1 cellular context compared by ENCODE assay signal in the genomic region with DNA sequence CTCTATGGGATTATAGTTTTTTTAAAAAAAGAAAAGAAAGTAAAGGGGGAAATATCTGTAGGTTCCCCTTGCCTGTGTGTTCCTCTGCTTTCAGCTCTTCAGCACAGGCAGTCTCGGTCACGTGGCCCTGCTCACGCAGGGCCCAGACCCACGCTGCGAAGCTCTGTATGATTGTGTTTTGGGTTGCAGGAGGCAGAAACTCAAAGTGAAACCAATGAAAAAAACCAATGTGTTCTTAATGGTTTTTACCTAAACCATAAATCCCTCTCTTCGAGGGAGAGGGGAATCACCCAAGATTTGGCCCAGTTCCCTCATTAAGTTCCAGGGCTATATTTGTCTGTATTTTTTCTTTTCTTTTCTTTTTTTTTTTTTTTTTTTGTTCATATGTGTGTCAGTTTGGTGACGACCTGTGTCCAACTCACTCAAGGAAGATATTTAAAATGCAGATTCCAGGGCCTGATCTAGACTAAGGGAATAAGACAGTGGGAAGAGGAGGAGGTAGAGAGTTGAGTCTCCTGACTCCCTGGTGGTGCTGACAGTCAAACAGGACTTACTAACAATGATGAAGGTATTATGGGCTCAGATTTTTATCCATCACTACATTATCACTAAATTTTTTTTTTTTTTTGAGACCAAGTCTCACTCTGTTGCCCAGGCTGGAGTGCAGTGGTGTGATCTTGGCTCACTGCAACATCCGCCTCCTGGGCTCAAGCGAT.
TF ChIP-seq lines count a peak whose summit lies in the region.

No MANE protein-coding gene starts in this region.

TF ChIP-seq in GM12878, 131 proteins besides CTCF, POLR2A, EP300 and RAD21 (continued from another document and continues in another):
- TF ChIP-seq, protein P1, sequence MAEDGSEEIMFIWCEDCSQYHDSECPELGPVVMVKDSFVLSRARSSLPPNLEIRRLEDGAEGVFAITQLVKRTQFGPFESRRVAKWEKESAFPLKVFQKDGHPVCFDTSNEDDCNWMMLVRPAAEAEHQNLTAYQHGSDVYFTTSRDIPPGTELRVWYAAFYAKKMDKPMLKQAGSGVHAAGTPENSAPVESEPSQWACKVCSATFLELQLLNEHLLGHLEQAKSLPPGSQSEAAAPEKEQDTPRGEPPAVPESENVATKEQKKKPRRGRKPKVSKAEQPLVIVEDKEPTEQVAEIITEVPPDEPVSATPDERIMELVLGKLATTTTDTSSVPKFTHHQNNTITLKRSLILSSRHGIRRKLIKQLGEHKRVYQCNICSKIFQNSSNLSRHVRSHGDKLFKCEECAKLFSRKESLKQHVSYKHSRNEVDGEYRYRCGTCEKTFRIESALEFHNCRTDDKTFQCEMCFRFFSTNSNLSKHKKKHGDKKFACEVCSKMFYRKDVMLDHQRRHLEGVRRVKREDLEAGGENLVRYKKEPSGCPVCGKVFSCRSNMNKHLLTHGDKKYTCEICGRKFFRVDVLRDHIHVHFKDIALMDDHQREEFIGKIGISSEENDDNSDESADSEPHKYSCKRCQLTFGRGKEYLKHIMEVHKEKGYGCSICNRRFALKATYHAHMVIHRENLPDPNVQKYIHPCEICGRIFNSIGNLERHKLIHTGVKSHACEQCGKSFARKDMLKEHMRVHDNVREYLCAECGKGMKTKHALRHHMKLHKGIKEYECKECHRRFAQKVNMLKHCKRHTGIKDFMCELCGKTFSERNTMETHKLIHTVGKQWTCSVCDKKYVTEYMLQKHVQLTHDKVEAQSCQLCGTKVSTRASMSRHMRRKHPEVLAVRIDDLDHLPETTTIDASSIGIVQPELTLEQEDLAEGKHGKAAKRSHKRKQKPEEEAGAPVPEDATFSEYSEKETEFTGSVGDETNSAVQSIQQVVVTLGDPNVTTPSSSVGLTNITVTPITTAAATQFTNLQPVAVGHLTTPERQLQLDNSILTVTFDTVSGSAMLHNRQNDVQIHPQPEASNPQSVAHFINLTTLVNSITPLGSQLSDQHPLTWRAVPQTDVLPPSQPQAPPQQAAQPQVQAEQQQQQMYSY (CRISPR knock-in tag; IDR thresholded peaks at IDR 0.05): no peak
- TF ChIP-seq ZNF217 (IDR thresholded peaks at IDR 0.05) (no peak), SRF (IDR thresholded peaks at IDR 0.05; ENCODE audit: low read depth in 2 of 2, low read length in 2 of 2) (no peak), TCF7 (IDR thresholded peaks at IDR 0.05; ENCODE audit: borderline replicate concordance) (peak; percentile 64; the same call in 1 of the 2 replicates), FOS (IDR thresholded peaks at IDR 0.05; ENCODE audit: borderline replicate concordance, extremely low read depth, insufficient read length) (no peak), MTA3 (IDR thresholded peaks at IDR 0.05; ENCODE audit: borderline replicate concordance, low read length) (peak; percentile 89; the same call in 1 of the 2 replicates), ASH2L (IDR thresholded peaks at IDR 0.05; ENCODE audit: borderline replicate concordance, low read depth) (no peak), ZBED1 (IDR thresholded peaks at IDR 0.05; ENCODE audit: borderline replicate concordance) (peak; percentile 76; the same call in 1 of the 2 replicates), CBX5 (IDR thresholded peaks at IDR 0.05; ENCODE audit: low read depth) (peak; percentile 84; the same call in 1 of the 2 replicates), SUPT20H (IDR thresholded peaks at IDR 0.05; ENCODE audit: borderline replicate concordance, control insufficient read depth, low read depth, low read length) (no peak), EED (IDR thresholded peaks at IDR 0.05; ENCODE audit: low read depth) (peak; percentile 73), EGR1 (IDR thresholded peaks at IDR 0.05; ENCODE audit: borderline replicate concordance in 1 of 2, low read depth in 2 of 2, low read length in 2 of 2) (no peak), TARDBP (IDR thresholded peaks at IDR 0.05; ENCODE audit: borderline replicate concordance) (no peak), ETV6 (conservative IDR thresholded peaks at IDR 0.05 in 1 of 2, IDR thresholded peaks at IDR 0.05 in 1 of 2; ENCODE audit: borderline replicate concordance in 1 of 2, low read depth in 1 of 2) (0 out of 4 replicates have a peak, but pooled peaks of 1 of the 2 experiments have one; percentile 37), SREBF2 (IDR thresholded peaks at IDR 0.05; ENCODE audit: low read length) (no peak), CHD1 (IDR thresholded peaks at IDR 0.05; ENCODE audit: low read depth, low read length) (no peak), TCF3 (IDR thresholded peaks at IDR 0.05; ENCODE audit: borderline replicate concordance, insufficient read depth, low read depth, low read length) (no peak), IRF4 (IDR thresholded peaks at IDR 0.05; ENCODE audit: low read depth, low read length) (0 out of 2 replicates have a peak, but pooled peaks have one; percentile 64), CHD2 (IDR thresholded peaks at IDR 0.05; ENCODE audit: borderline replicate concordance, low read depth, low read length) (peak; percentile 49; the same call in 1 of the 2 replicates), STAT1 (conservative IDR thresholded peaks at IDR 0.05) (no peak), RBBP5 (conservative IDR thresholded peaks at IDR 0.05) (no peak), YBX1 (IDR thresholded peaks at IDR 0.05) (no peak), SIN3A (IDR thresholded peaks at IDR 0.05; ENCODE audit: low read depth, low read length) (no peak), HDAC6 (IDR thresholded peaks at IDR 0.05; ENCODE audit: unreplicated experiment) (no peak), PML (IDR thresholded peaks at IDR 0.05; ENCODE audit: low read length) (peak; percentile 62; the same call in 1 of the 2 replicates), SREBF1 (IDR thresholded peaks at IDR 0.05; ENCODE audit: low read length) (no peak), PAX5 (IDR thresholded peaks at IDR 0.05; ENCODE audit: borderline replicate concordance, low read depth, low read length) (peak; percentile 72; the same call in 1 of the 2 replicates), RUNX3 (IDR thresholded peaks at IDR 0.05; ENCODE audit: low read length) (peak; percentile 94), NR2F1 (conservative IDR thresholded peaks at IDR 0.05) (0 out of 2 replicates have a peak, but pooled peaks have one; percentile 28), ZSCAN29 (IDR thresholded peaks at IDR 0.05) (no peak), SMARCA5 (IDR thresholded peaks at IDR 0.05) (0 out of 2 replicates have a peak, but pooled peaks have one; percentile 69)
- TF ChIP-seq, protein P2, sequence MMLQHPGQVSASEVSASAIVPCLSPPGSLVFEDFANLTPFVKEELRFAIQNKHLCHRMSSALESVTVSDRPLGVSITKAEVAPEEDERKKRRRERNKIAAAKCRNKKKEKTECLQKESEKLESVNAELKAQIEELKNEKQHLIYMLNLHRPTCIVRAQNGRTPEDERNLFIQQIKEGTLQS (IDR thresholded peaks at IDR 0.05; ENCODE audit: borderline replicate concordance, extremely low read depth, low read depth, low read length): peak; percentile 74; the same call in 1 of the 2 replicates
- TF ChIP-seq, protein P3, sequence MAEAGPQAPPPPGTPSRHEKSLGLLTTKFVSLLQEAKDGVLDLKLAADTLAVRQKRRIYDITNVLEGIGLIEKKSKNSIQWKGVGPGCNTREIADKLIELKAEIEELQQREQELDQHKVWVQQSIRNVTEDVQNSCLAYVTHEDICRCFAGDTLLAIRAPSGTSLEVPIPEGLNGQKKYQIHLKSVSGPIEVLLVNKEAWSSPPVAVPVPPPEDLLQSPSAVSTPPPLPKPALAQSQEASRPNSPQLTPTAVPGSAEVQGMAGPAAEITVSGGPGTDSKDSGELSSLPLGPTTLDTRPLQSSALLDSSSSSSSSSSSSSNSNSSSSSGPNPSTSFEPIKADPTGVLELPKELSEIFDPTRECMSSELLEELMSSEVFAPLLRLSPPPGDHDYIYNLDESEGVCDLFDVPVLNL (IDR thresholded peaks at IDR 0.05; ENCODE audit: low read depth, low read length): no peak
- TF ChIP-seq, protein P4, sequence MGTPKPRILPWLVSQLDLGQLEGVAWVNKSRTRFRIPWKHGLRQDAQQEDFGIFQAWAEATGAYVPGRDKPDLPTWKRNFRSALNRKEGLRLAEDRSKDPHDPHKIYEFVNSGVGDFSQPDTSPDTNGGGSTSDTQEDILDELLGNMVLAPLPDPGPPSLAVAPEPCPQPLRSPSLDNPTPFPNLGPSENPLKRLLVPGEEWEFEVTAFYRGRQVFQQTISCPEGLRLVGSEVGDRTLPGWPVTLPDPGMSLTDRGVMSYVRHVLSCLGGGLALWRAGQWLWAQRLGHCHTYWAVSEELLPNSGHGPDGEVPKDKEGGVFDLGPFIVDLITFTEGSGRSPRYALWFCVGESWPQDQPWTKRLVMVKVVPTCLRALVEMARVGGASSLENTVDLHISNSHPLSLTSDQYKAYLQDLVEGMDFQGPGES (IDR thresholded peaks at IDR 0.05): no peak
- TF ChIP-seq, protein P5, sequence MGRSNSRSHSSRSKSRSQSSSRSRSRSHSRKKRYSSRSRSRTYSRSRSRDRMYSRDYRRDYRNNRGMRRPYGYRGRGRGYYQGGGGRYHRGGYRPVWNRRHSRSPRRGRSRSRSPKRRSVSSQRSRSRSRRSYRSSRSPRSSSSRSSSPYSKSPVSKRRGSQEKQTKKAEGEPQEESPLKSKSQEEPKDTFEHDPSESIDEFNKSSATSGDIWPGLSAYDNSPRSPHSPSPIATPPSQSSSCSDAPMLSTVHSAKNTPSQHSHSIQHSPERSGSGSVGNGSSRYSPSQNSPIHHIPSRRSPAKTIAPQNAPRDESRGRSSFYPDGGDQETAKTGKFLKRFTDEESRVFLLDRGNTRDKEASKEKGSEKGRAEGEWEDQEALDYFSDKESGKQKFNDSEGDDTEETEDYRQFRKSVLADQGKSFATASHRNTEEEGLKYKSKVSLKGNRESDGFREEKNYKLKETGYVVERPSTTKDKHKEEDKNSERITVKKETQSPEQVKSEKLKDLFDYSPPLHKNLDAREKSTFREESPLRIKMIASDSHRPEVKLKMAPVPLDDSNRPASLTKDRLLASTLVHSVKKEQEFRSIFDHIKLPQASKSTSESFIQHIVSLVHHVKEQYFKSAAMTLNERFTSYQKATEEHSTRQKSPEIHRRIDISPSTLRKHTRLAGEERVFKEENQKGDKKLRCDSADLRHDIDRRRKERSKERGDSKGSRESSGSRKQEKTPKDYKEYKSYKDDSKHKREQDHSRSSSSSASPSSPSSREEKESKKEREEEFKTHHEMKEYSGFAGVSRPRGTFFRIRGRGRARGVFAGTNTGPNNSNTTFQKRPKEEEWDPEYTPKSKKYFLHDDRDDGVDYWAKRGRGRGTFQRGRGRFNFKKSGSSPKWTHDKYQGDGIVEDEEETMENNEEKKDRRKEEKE (IDR thresholded peaks at IDR 0.05): no peak
- TF ChIP-seq, protein P6, sequence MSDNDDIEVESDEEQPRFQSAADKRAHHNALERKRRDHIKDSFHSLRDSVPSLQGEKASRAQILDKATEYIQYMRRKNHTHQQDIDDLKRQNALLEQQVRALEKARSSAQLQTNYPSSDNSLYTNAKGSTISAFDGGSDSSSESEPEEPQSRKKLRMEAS (IDR thresholded peaks at IDR 0.05; ENCODE audit: low read depth, low read length): peak; percentile 94
- TF ChIP-seq, protein P7, sequence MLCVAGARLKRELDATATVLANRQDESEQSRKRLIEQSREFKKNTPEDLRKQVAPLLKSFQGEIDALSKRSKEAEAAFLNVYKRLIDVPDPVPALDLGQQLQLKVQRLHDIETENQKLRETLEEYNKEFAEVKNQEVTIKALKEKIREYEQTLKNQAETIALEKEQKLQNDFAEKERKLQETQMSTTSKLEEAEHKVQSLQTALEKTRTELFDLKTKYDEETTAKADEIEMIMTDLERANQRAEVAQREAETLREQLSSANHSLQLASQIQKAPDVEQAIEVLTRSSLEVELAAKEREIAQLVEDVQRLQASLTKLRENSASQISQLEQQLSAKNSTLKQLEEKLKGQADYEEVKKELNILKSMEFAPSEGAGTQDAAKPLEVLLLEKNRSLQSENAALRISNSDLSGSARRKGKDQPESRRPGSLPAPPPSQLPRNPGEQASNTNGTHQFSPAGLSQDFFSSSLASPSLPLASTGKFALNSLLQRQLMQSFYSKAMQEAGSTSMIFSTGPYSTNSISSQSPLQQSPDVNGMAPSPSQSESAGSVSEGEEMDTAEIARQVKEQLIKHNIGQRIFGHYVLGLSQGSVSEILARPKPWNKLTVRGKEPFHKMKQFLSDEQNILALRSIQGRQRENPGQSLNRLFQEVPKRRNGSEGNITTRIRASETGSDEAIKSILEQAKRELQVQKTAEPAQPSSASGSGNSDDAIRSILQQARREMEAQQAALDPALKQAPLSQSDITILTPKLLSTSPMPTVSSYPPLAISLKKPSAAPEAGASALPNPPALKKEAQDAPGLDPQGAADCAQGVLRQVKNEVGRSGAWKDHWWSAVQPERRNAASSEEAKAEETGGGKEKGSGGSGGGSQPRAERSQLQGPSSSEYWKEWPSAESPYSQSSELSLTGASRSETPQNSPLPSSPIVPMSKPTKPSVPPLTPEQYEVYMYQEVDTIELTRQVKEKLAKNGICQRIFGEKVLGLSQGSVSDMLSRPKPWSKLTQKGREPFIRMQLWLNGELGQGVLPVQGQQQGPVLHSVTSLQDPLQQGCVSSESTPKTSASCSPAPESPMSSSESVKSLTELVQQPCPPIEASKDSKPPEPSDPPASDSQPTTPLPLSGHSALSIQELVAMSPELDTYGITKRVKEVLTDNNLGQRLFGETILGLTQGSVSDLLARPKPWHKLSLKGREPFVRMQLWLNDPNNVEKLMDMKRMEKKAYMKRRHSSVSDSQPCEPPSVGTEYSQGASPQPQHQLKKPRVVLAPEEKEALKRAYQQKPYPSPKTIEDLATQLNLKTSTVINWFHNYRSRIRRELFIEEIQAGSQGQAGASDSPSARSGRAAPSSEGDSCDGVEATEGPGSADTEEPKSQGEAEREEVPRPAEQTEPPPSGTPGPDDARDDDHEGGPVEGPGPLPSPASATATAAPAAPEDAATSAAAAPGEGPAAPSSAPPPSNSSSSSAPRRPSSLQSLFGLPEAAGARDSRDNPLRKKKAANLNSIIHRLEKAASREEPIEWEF (IDR thresholded peaks at IDR 0.05; ENCODE audit: insufficient replicate concordance, low read depth, low read length): no peak
- TF ChIP-seq, protein P8, sequence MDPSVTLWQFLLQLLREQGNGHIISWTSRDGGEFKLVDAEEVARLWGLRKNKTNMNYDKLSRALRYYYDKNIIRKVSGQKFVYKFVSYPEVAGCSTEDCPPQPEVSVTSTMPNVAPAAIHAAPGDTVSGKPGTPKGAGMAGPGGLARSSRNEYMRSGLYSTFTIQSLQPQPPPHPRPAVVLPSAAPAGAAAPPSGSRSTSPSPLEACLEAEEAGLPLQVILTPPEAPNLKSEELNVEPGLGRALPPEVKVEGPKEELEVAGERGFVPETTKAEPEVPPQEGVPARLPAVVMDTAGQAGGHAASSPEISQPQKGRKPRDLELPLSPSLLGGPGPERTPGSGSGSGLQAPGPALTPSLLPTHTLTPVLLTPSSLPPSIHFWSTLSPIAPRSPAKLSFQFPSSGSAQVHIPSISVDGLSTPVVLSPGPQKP (IDR thresholded peaks at IDR 0.05; ENCODE audit: low read depth, low read length): no peak
- TF ChIP-seq, protein P9, sequence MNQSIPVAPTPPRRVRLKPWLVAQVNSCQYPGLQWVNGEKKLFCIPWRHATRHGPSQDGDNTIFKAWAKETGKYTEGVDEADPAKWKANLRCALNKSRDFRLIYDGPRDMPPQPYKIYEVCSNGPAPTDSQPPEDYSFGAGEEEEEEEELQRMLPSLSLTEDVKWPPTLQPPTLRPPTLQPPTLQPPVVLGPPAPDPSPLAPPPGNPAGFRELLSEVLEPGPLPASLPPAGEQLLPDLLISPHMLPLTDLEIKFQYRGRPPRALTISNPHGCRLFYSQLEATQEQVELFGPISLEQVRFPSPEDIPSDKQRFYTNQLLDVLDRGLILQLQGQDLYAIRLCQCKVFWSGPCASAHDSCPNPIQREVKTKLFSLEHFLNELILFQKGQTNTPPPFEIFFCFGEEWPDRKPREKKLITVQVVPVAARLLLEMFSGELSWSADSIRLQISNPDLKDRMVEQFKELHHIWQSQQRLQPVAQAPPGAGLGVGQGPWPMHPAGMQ (IDR thresholded peaks at IDR 0.05; ENCODE audit: borderline replicate concordance): peak; percentile 6; the same call in 1 of the 2 replicates
